Comparison of ENCODE assay signal across 18 cellular contexts in the genomic region with DNA sequence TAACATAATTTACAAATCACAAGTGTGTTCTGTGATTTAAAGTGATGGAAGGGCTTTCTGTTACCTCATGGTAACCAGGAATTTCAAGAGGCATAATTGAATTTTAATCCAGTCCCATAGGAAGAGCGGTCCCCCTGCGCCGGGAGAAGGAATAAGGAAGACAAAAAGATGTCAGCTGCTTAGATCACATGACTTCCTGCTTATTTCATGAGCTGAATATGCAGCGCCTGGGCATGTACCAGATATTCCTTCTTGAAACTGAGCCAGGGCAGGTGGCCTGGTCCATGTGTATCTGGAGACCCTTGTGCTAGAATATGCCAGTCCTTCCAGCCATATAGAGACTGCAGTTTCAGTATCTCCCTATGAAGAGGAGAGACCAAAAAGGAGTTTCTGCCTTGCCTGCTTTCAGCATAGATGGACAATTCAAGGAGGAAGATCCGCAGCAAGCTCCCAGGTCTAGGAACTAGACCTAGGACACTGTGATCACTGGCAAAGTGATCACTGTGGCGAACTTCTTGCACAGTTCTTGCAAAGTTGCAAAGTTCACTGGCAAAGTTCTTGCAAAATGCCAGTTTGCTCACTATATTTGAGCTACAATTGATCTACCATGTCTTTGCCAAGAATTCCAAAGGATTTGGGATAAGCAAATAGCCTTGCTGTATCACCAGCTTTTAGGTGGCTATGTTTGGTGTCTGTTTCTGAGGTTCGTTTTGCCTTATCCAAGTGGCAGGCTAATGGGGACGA.
A peak's percentile ranks its signal among the peaks of the same experiment; 100 is the strongest.
DNase-seq lines count a peak whose midpoint lies in the region; ATAC-seq and TF ChIP-seq lines count a peak whose summit lies in the region.
"Had no signal": no experiment of that assay in that cellular context is flagged by ENCODE, and none has a peak within 500 bp of the region (broad histone marks: within the 10 kb centered on the region; RNA-seq: fewer than 3 reads in every experiment).

No MANE protein-coding gene starts in this region.

- no peaks in the 10 kb centered on the region for H3K27me3 ChIP-seq in right lobe of liver

- peak; percentile 27 for TF ChIP-seq POLR2A in right lobe of liver (IDR thresholded peaks at IDR 0.05)

- no peak overlapping the region for H3K4me3 ChIP-seq in right lobe of liver

- H3K4me1 ChIP-seq in right lobe of liver: peaks cover 6 to 77% (median 32%) of the 10 kb centered on the region in 4 donors

- WGBS in right lobe of liver (ENCODE audit: insufficient coverage, low coverage, low lambda C conversion rate, missing lambda C conversion rate): 28% methylated on average over 8 of the region's 8 CpGs

- intact Hi-C loops in right lobe of liver (cut with DNase I) (no loop called here), sciatic nerve (cut with DNase I) (no loop called here)

- no peak for TF ChIP-seq CTCF in right lobe of liver (IDR thresholded peaks at IDR 0.05)

- H3K36me3 Mint-ChIP-seq in T-helper 17 cell (ENCODE audit: low read depth): no peaks in the 10 kb centered on the region

- peaks cover 38% of the 10 kb centered on the region for H3K27me3 Mint-ChIP-seq in T-helper 17 cell
- H3K27me3 Mint-ChIP-seq: CD4-positive, alpha-beta T cell had no signal

- peak; percentile 35 for DNase-seq in NCI-H1105 (lab: John Stamatoyannopoulos, UW)
- no peak for DNase-seq in T-helper 17 cell
- peak in 2 of 3 donors; percentile 17 to 74 for DNase-seq in right lobe of liver
- DNase-seq in sciatic nerve (ENCODE audit: low spot score): peak; percentile 17
- no peak for DNase-seq in NCI-H146 treated with DMSO at 0.1 percent for 48 hours (lab: John Stamatoyannopoulos, UW; ENCODE audit: unreplicated experiment)
- DNase-seq in DMS79 (lab: John Stamatoyannopoulos, UW): no peak
- DNase-seq in NCI-H2107 treated with DMSO at 0.1 percent for 48 hours (lab: John Stamatoyannopoulos, UW; ENCODE audit: unreplicated experiment): no peak
- DNase-seq: CD4-positive, alpha-beta T cell; COR-L47; DMS79 treated with DMSO at 0.1 percent for 48 hours; H7; NCI-H1092 treated with DMSO at 0.1 percent for 48 hours; NCI-H1694 treated with DMSO at 0.1 percent for 48 hours; NCI-H446 treated with DMSO at 0.1 percent for 48 hours; NCI-H526 treated with DMSO at 0.1 percent for 48 hours; SHP77 had no signal

- peak overlapping the region; percentile 22 to 47 (median 43) for H3K27ac ChIP-seq in right lobe of liver
- H3K27ac ChIP-seq: KMS-11 had no signal

- ATAC-seq in T-helper 17 cell (no peak), right lobe of liver (peak; percentile 2 to 46 (median 14)), sciatic nerve (no peak)
- ATAC-seq in activated CD4-positive, CD25-positive, alpha-beta regulatory T cell treated with anti-CD3 and anti-CD28 coated beads, Interleukin-2, amount 50 U/mL, for 24 hours: no peak

- no peak overlapping the region for H3K27ac Mint-ChIP-seq in T-helper 17 cell
- H3K27ac Mint-ChIP-seq: CD4-positive, alpha-beta T cell had no signal

- H3K9me3 ChIP-seq in T-helper 17 cell (ENCODE audit: control insufficient read depth, low read length, poor library complexity, severe bottlenecking) (no peaks in the 10 kb centered on the region), right lobe of liver (no peaks in the 10 kb centered on the region)

- peaks cover 3% of the 10 kb centered on the region for H3K4me1 Mint-ChIP-seq in T-helper 17 cell

- no peaks in the 10 kb centered on the region for H3K36me3 ChIP-seq in right lobe of liver

- peak overlapping the region; percentile 55 for H3K4me3 Mint-ChIP-seq in T-helper 17 cell
- H3K4me3 Mint-ChIP-seq: CD4-positive, alpha-beta T cell had no signal

Comparison
In these comparisons a context has a peak if more than half of its experiments do, and no peak if none do; other contexts are left out.
1. DNase-seq: peak in NCI-H1105 (single experiment), right lobe of liver (2 of 3) and sciatic nerve (single experiment); none in T-helper 17 cell (0 of 3), NCI-H146 treated with DMSO at 0.1 percent for 48 hours (single experiment), DMS79 (single experiment) and NCI-H2107 treated with DMSO at 0.1 percent for 48 hours (single experiment).
2. ATAC-seq: peak in right lobe of liver (4 of 4); none in T-helper 17 cell (single experiment), sciatic nerve (single experiment) and activated CD4-positive, CD25-positive, alpha-beta regulatory T cell treated with anti-CD3 and anti-CD28 coated beads, Interleukin-2, amount 50 U/mL, for 24 hours (0 of 2).